In the genomic region with DNA sequence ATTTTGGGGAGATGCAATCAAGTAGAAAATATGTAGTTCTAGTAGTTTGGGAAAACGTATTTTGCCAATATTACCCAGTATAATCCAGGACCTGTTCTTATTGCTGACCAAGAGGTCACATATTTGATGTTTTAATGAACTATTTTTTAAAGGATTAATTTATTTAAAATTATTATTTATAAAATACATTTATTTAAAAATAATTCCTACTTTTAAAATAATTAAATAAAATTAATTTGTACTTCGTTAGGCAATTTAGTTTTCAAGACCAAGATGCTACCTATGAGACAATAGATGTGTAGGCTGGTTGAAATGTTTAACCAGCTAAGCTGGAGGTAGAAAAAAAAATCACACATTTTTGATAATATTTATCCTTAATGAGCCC, we compare ENCODE assay signal across 22 cellular contexts.
"Had no signal": no experiment of that assay in that cellular context is flagged by ENCODE, and none has a peak within 500 bp of the region (broad histone marks: within the 10 kb centered on the region; RNA-seq: fewer than 3 reads in every experiment).

No MANE protein-coding gene starts in this region.

- H3K9me3 ChIP-seq: gastroesophageal sphincter, heart right ventricle, lower lobe of right lung, ovary, suprapubic skin, transverse colon, upper lobe of right lung, uterus had no signal

- H3K4me1 ChIP-seq: gastroesophageal sphincter, heart right ventricle, lower lobe of right lung, suprapubic skin, transverse colon, upper lobe of right lung, uterus had no signal

- H3K27me3 ChIP-seq: dorsolateral prefrontal cortex, ovary, suprapubic skin, transverse colon, upper lobe of right lung, uterus had no signal

- FAIRE-seq: colon had no signal

- H3K9me3 Mint-ChIP-seq: naive thymus-derived CD8-positive, alpha-beta T cell; nephron progenitor cell; stimulated activated naive CD8-positive, alpha-beta T cell treated with anti-CD3 and anti-CD28 coated beads, Interleukin-15, amount 100 ng/mL, for 72 hours had no signal

- H3K36me3 ChIP-seq: gastroesophageal sphincter, heart right ventricle, lower lobe of right lung, ovary, suprapubic skin, transverse colon, upper lobe of right lung, uterus had no signal

- H3K27ac Mint-ChIP-seq: nephron progenitor cell had no signal

- H3K36me3 Mint-ChIP-seq: naive thymus-derived CD8-positive, alpha-beta T cell had no signal

- ATAC-seq: esophagus mucosa; gastroesophageal sphincter; heart right ventricle; left ventricle myocardium superior; lower lobe of right lung; naive thymus-derived CD8-positive, alpha-beta T cell; stimulated activated naive CD8-positive, alpha-beta T cell treated with anti-CD3 and anti-CD28 coated beads, Interleukin-15, amount 100 ng/mL, for 72 hours; upper lobe of right lung had no signal

- DNase-seq: dorsolateral prefrontal cortex; effector CD4-positive, alpha-beta T cell; heart right ventricle; left ventricle myocardium superior; lower lobe of right lung; naive thymus-derived CD8-positive, alpha-beta T cell; occipital lobe; ovary; stimulated activated CD4-positive, alpha-beta T cell treated with anti-CD3 and anti-CD28 coated beads, Interleukin-2, amount 100 ng/mL, for 48 hours; stimulated activated CD8-positive, alpha-beta memory T cell treated with anti-CD3 and anti-CD28 coated beads, Interleukin-4, amount 100 ng/mL, for 48 hours; stimulated activated naive CD4-positive, alpha-beta T cell; stimulated activated naive CD8-positive, alpha-beta T cell treated with anti-CD3 and anti-CD28 coated beads, Interleukin-15, amount 100 ng/mL, for 72 hours; transverse colon; upper lobe of right lung; uterus had no signal

- H3K4me3 ChIP-seq: dorsolateral prefrontal cortex, gastroesophageal sphincter, heart right ventricle, lower lobe of right lung, ovary, skin epidermis, suprapubic skin, transverse colon, upper lobe of right lung, uterus had no signal

- H3K4me3 Mint-ChIP-seq: naive thymus-derived CD8-positive, alpha-beta T cell; nephron progenitor cell; stimulated activated naive CD8-positive, alpha-beta T cell treated with anti-CD3 and anti-CD28 coated beads, Interleukin-15, amount 100 ng/mL, for 72 hours had no signal

- H3K27me3 Mint-ChIP-seq: stimulated activated naive CD8-positive, alpha-beta T cell treated with anti-CD3 and anti-CD28 coated beads, Interleukin-15, amount 100 ng/mL, for 72 hours had no signal

- H3K4me1 Mint-ChIP-seq: naive thymus-derived CD8-positive, alpha-beta T cell; nephron progenitor cell; stimulated activated naive CD8-positive, alpha-beta T cell treated with anti-CD3 and anti-CD28 coated beads, Interleukin-15, amount 100 ng/mL, for 72 hours had no signal

- H3K27ac ChIP-seq: epithelial cell of prostate, gastroesophageal sphincter, heart right ventricle, lower lobe of right lung, ovary, skin epidermis, suprapubic skin, transverse colon, upper lobe of right lung, uterus had no signal
